Comparison of ENCODE assay signal across 1 cellular context in genomic region chr1:10245674-10246073, GRCh38.
TF ChIP-seq lines count a peak whose summit lies in the region.

No MANE protein-coding gene starts in this region.

TF ChIP-seq in GM12878, 131 proteins besides CTCF, POLR2A, EP300 and RAD21 (continued from another document):
- TF ChIP-seq HDAC2 (IDR thresholded peaks at IDR 0.05): no peak
- TF ChIP-seq CHD1 (IDR thresholded peaks at IDR 0.05; ENCODE audit: low read depth, low read length): no peak
- no peak for TF ChIP-seq SPI1 (IDR thresholded peaks at IDR 0.05; ENCODE audit: borderline replicate concordance, insufficient read depth, low read depth, low read length)
- TF ChIP-seq CREM (IDR thresholded peaks at IDR 0.05; ENCODE audit: low read depth): no peak
- TF ChIP-seq PAX8 (IDR thresholded peaks at IDR 0.05): no peak
- no peak for TF ChIP-seq BHLHE40 (IDR thresholded peaks at IDR 0.05; ENCODE audit: borderline replicate concordance in 1 of 2, low read depth in 2 of 2, low read length in 1 of 2)
- no peak for TF ChIP-seq TCF3 (IDR thresholded peaks at IDR 0.05; ENCODE audit: borderline replicate concordance, insufficient read depth, low read depth, low read length)
- TF ChIP-seq, protein P1, sequence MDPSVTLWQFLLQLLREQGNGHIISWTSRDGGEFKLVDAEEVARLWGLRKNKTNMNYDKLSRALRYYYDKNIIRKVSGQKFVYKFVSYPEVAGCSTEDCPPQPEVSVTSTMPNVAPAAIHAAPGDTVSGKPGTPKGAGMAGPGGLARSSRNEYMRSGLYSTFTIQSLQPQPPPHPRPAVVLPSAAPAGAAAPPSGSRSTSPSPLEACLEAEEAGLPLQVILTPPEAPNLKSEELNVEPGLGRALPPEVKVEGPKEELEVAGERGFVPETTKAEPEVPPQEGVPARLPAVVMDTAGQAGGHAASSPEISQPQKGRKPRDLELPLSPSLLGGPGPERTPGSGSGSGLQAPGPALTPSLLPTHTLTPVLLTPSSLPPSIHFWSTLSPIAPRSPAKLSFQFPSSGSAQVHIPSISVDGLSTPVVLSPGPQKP (IDR thresholded peaks at IDR 0.05; ENCODE audit: low read depth, low read length): no peak
- TF ChIP-seq, protein P2, sequence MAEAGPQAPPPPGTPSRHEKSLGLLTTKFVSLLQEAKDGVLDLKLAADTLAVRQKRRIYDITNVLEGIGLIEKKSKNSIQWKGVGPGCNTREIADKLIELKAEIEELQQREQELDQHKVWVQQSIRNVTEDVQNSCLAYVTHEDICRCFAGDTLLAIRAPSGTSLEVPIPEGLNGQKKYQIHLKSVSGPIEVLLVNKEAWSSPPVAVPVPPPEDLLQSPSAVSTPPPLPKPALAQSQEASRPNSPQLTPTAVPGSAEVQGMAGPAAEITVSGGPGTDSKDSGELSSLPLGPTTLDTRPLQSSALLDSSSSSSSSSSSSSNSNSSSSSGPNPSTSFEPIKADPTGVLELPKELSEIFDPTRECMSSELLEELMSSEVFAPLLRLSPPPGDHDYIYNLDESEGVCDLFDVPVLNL (IDR thresholded peaks at IDR 0.05; ENCODE audit: low read depth, low read length): no peak
- TF ChIP-seq, protein P3, sequence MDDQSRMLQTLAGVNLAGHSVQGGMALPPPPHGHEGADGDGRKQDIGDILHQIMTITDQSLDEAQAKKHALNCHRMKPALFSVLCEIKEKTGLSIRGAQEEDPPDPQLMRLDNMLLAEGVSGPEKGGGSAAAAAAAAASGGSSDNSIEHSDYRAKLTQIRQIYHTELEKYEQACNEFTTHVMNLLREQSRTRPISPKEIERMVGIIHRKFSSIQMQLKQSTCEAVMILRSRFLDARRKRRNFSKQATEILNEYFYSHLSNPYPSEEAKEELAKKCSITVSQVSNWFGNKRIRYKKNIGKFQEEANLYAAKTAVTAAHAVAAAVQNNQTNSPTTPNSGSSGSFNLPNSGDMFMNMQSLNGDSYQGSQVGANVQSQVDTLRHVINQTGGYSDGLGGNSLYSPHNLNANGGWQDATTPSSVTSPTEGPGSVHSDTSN (IDR thresholded peaks at IDR 0.05; ENCODE audit: insufficient replicate concordance, low read depth, low read length): no peak
